11 cellular contexts compared by ENCODE assay signal in the genomic region with DNA sequence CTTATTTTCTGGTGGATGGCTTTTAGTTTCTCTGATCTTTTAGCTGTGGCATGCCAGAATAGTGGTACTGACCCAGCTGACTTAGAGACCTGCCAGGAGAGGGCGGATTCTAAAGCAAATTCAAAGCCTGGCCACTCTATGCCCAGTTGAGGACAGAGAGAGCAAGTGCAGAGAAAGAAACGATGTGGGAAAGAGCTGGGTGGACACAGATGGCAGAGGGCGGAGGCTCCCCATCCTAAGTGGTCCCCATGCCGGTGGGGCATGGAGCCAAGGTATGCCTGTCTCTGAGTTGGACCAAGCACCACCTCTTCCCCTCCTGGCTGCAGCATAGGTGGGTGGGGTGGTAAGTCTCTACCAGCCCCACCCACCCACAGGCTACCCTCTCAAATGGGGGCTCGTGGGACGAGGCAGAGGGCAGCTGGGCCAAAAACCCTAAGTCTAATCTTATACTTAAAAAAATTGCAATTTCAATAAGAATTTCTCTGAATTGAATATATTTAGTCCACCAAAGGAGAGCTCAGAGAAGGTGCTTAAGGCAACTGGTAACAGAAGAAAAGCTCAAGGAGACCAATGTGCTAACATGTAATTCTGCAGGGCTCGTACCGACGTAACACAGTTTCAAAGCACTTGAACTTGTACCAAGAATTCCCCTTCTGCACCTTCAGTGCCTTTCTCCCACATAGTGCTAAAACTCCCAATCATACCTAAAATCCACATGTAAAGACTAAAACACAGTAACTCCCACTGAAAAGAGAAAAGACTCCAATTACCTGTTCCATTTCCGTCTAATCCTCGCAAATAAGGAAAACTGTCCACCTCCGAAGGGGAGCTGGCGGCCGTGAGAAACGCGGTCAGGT.
DNase-seq lines count a peak whose midpoint lies in the region; ATAC-seq and TF ChIP-seq lines count a peak whose summit lies in the region.
"Had no signal": no experiment of that assay in that cellular context is flagged by ENCODE, and none has a peak within 500 bp of the region (broad histone marks: within the 10 kb centered on the region; RNA-seq: fewer than 3 reads in every experiment).

No MANE protein-coding gene starts in this region.

- H4K8ac ChIP-seq in neuronal stem cell (ENCODE audit: low read depth, low read length), result no peak overlapping the region

- no peak overlapping the region for H3K4me2 ChIP-seq in neuronal stem cell (ENCODE audit: insufficient read depth, low read length, poor library complexity, severe bottlenecking)

- ATAC-seq in HG03565 (IDR thresholded peaks at IDR 0.05; ENCODE audit: unreplicated experiment), result peak; percentile 42
- ATAC-seq in HG03342 (IDR thresholded peaks at IDR 0.05; ENCODE audit: unreplicated experiment), result no peak
- ATAC-seq in HG02798 (IDR thresholded peaks at IDR 0.05; ENCODE audit: poor library complexity, unreplicated experiment), result no peak

- no peak overlapping the region for H2AK5ac ChIP-seq in neuronal stem cell (ENCODE audit: low read depth, low read length)

- no CpG with 5 or more reads among the region's 16 CpGs for WGBS in neuronal stem cell (ENCODE audit: extremely low coverage in 2 of 2, insufficient read length in 2 of 2, insufficient replicate concordance in 1 of 2), 2 donors

- H4K91ac ChIP-seq in neuronal stem cell (ENCODE audit: low read depth, low read length, poor library complexity), result no peak overlapping the region

- no peak overlapping the region for H2BK5ac ChIP-seq in neuronal stem cell (ENCODE audit: low read length)

- no peak overlapping the region for H3K14ac ChIP-seq in neuronal stem cell (ENCODE audit: low read length)

- H3K9ac ChIP-seq in neuronal stem cell (ENCODE audit: low read depth, low read length, poor library complexity), result no peak overlapping the region

- DNase-seq in GM13976 (ENCODE audit: low spot score) (peak; percentile 44), neuronal stem cell (ENCODE audit: low spot score) (no peak), islet precursor cell (no peak), NCI-H1694 (lab: John Stamatoyannopoulos, UW) (no peak)
- DNase-seq: activated CD4-positive, CD25-positive, alpha-beta regulatory T cell; colonic mucosa; GF-D8 had no signal

- in situ Hi-C loops in GM13976 (cut with MboI; ENCODE audit: low sequenced_read_pairs, unreplicated experiment), result no loop called here

- H3K79me1 ChIP-seq in neuronal stem cell (ENCODE audit: low read depth, low read length), result no peaks in the 10 kb centered on the region

- H2BK120ac ChIP-seq in neuronal stem cell (ENCODE audit: low read depth, low read length), result no peak overlapping the region

- no peak overlapping the region for H2BK15ac ChIP-seq in neuronal stem cell (ENCODE audit: low read length)

- H2AFZ ChIP-seq in neuronal stem cell (ENCODE audit: low read length), result peak overlapping the region; percentile 25

- no peaks in the 10 kb centered on the region for H3K27me3 ChIP-seq in neuronal stem cell (ENCODE audit: control insufficient read depth in 3 of 3, insufficient read depth in 3 of 3, low read depth in 1 of 3, low read length in 3 of 3)
- H3K27me3 ChIP-seq: colonic mucosa had no signal

- H3K9me3 ChIP-seq in neuronal stem cell (replicated peaks in 1 of 2; ENCODE audit: control insufficient read depth in 2 of 2, insufficient read depth in 1 of 2, low read depth in 1 of 2, low read length in 2 of 2), result no peaks in the 10 kb centered on the region
- H3K9me3 ChIP-seq: colonic mucosa had no signal

- TF ChIP-seq CTCF in GM13976 (IDR thresholded peaks at IDR 0.05; ENCODE audit: borderline replicate concordance, control extremely low read depth, extremely low read depth, insufficient read depth, missing control alignments), result no peak

- H3K4me1 ChIP-seq in neuronal stem cell (ENCODE audit: control insufficient read depth in 2 of 2, insufficient read depth in 1 of 2, low read depth in 1 of 2, low read length in 2 of 2), result peaks cover 7 to 12% of the 10 kb centered on the region in 2 donors
- H3K4me1 ChIP-seq: colonic mucosa had no signal

- no peak overlapping the region for H3K4ac ChIP-seq in neuronal stem cell (ENCODE audit: low read length)

- no peak overlapping the region for H2BK12ac ChIP-seq in neuronal stem cell (ENCODE audit: low read length)

- H3K18ac ChIP-seq in neuronal stem cell (ENCODE audit: low read length), result no peak overlapping the region

- H3K23ac ChIP-seq in neuronal stem cell (ENCODE audit: low read depth, low read length, poor library complexity), result no peak overlapping the region

- peaks cover 0 to 17% of the 10 kb centered on the region in 2 donors for H3K36me3 ChIP-seq in neuronal stem cell (replicated peaks in 1 of 2; ENCODE audit: control insufficient read depth in 2 of 2, insufficient read depth in 2 of 2, low read length in 2 of 2)
- H3K36me3 ChIP-seq: colonic mucosa had no signal

- H3K27ac ChIP-seq in cingulate gyrus (ENCODE audit: low read depth, low read length), result peak overlapping the region; percentile 87
- H3K27ac ChIP-seq in neuronal stem cell (replicated peaks; ENCODE audit: low read length), result no peak overlapping the region
- H3K27ac ChIP-seq: colonic mucosa had no signal

- H3K4me3 ChIP-seq in neuronal stem cell (ENCODE audit: low read length in 2 of 2), result no peak overlapping the region
- H3K4me3 ChIP-seq: colonic mucosa had no signal
